8 cellular contexts compared by ENCODE assay signal in the genomic region with DNA sequence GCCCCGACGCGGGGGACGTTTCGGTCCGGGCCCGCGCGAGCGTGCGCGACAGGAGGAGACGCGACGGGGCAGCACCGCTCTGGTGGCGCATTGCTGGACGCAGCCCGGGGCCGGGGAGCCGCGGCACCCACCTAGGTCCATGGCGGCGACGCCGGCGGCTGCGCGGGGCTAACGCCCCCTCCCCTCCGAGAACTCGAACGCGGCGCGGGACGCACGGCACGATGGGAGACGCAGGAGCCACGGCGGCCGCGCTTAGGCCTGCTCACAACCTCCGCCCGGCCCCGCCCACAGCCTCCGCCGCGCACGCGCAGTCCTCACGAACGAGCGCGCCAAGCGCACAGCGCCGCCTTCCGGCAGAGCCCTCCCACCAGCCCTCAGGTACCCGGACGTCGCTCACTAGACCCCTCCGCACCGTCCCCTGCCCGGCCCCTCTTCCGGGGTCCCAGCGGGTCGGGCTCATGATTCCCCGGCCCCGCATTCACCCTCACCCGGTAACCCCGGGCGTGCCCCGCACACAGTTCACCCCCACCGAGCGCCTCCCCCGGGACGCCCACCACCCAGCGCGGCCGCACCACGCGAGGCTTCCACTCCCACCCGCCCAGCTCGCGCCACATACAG. TPM values are rescaled to one million over a fixed set of nuclear protein-coding genes. Genes with fewer than 3 reads are reported as not detected.
DNase-seq lines count a peak whose midpoint lies in the region; ATAC-seq and TF ChIP-seq lines count a peak whose summit lies in the region.

Gene GEMIN4 (minus strand): TSS at position 263 of the 618 bp plus-strand sequence. CDS start 122 bp downstream, at position 141.

- CTCF ChIA-PET in AG04449 (lab: Yijun Ruan, JAX), result interaction anchor here (0.8 to 6.7 kb wide), 15 partner anchors 8 to 340 kb away, joined by 3 to 53 read pairs (median 9); partner anchors contain the start of genes GLOD4, MRM3, NXN and TIMM22
- CTCF ChIA-PET in WTC11 (lab: Charles Lee), result interaction anchor here (0.5 to 1.5 kb wide), 16 partner anchors 10 to 340 kb away, joined by 3 to 10 read pairs (median 4); partner anchors contain the start of genes NXN, TIMM22 and VPS53

- no peaks in the 10 kb centered on the region for H3K27me3 Mint-ChIP-seq in WTC11 (ENCODE audit: low read depth)
- H3K27me3 Mint-ChIP-seq in immature natural killer cell (ENCODE audit: low read depth in 3 of 3), result peaks cover 5 to 11% (median 5%) of the 10 kb centered on the region in 3 donors

- peaks cover 55% of the 10 kb centered on the region for H3K36me3 Mint-ChIP-seq in WTC11
- H3K36me3 Mint-ChIP-seq in immature natural killer cell, result peaks cover 4 to 7% (median 6%) of the 10 kb centered on the region in 3 donors

- DNase-seq in AG04449 (ENCODE audit: low read depth, low spot score) (no peak), NCI-H2171 (lab: John Stamatoyannopoulos, UW) (peak; percentile 95), WTC11 (ENCODE audit: low spot score) (peak; percentile 96), cardiac fibroblast (ENCODE audit: low read depth in 2 of 2) (peak; percentile 87 to 91), immature natural killer cell (peak; percentile 96 to 97 (median 97)), smooth muscle cell of the brain vasculature (ENCODE audit: low read depth, low spot score) (peak; percentile 67)

- H3K9me3 Mint-ChIP-seq in WTC11 (peaks cover 33% of the 10 kb centered on the region), immature natural killer cell (no peaks in the 10 kb centered on the region)

- peak; percentile 66 for ATAC-seq in HG03064 (IDR thresholded peaks at IDR 0.05; ENCODE audit: low read depth, unreplicated experiment)
- ATAC-seq in WTC11, result peak; percentile 93

- peak within 1 kb of the TSS; percentile 94 for H3K27ac Mint-ChIP-seq in WTC11
- peak within 1 kb of the TSS; percentile 74 to 96 (median 92) for H3K27ac Mint-ChIP-seq in immature natural killer cell

- H3K4me3 Mint-ChIP-seq in WTC11 (peak within 1 kb of the TSS; percentile 94), immature natural killer cell (peak within 1 kb of the TSS; percentile 93 to 95 (median 95))

- TF ChIP-seq POLR2A in GM18526 (IDR thresholded peaks at IDR 0.05; ENCODE audit: extremely low read depth, insufficient read length), result peak; percentile 83

- peaks cover 25% of the 10 kb centered on the region for H3K4me1 Mint-ChIP-seq in WTC11
- peaks cover 32 to 36% of the 10 kb centered on the region in 2 donors for H3K4me1 Mint-ChIP-seq in immature natural killer cell

- TF ChIP-seq CTCF in AG04449 (IDR thresholded peaks at IDR 0.05; ENCODE audit: insufficient read depth, low read length, missing control alignments), result peak; percentile 98
- peak; percentile 67 for TF ChIP-seq CTCF in WTC11 (IDR thresholded peaks at IDR 0.05)
- peak; percentile 76 for TF ChIP-seq CTCF in cardiac fibroblast (IDR thresholded peaks at IDR 0.05; ENCODE audit: low read depth, low read length)

- POLR2A ChIA-PET in AG04449 (lab: Yijun Ruan, JAX), result no interaction called here
- POLR2A ChIA-PET in WTC11 (lab: Charles Lee), result no interaction called here

- H3K4me3 ChIP-seq in AG04449 (ENCODE audit: low read depth, low read length) (peak within 1 kb of the TSS; percentile 72), cardiac fibroblast (replicated peaks in 1 of 2; ENCODE audit: low read depth in 2 of 2, low read length in 2 of 2) (peak within 1 kb of the TSS; percentile 74 to 75)

TF ChIP-seq in WTC11, 78 proteins besides CTCF, POLR2A, EP300 and RAD21 (continues in another document):
- TF ChIP-seq, protein P1, sequence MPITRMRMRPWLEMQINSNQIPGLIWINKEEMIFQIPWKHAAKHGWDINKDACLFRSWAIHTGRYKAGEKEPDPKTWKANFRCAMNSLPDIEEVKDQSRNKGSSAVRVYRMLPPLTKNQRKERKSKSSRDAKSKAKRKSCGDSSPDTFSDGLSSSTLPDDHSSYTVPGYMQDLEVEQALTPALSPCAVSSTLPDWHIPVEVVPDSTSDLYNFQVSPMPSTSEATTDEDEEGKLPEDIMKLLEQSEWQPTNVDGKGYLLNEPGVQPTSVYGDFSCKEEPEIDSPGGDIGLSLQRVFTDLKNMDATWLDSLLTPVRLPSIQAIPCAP (CRISPR knock-in tag; IDR thresholded peaks at IDR 0.05), result peak; percentile 51; the same call in 1 of the 2 replicates
- TF ChIP-seq, protein P2, sequence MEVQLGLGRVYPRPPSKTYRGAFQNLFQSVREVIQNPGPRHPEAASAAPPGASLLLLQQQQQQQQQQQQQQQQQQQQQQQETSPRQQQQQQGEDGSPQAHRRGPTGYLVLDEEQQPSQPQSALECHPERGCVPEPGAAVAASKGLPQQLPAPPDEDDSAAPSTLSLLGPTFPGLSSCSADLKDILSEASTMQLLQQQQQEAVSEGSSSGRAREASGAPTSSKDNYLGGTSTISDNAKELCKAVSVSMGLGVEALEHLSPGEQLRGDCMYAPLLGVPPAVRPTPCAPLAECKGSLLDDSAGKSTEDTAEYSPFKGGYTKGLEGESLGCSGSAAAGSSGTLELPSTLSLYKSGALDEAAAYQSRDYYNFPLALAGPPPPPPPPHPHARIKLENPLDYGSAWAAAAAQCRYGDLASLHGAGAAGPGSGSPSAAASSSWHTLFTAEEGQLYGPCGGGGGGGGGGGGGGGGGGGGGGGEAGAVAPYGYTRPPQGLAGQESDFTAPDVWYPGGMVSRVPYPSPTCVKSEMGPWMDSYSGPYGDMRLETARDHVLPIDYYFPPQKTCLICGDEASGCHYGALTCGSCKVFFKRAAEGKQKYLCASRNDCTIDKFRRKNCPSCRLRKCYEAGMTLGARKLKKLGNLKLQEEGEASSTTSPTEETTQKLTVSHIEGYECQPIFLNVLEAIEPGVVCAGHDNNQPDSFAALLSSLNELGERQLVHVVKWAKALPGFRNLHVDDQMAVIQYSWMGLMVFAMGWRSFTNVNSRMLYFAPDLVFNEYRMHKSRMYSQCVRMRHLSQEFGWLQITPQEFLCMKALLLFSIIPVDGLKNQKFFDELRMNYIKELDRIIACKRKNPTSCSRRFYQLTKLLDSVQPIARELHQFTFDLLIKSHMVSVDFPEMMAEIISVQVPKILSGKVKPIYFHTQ (CRISPR knock-in tag; IDR thresholded peaks at IDR 0.05), result no peak
- TF ChIP-seq, protein P3, sequence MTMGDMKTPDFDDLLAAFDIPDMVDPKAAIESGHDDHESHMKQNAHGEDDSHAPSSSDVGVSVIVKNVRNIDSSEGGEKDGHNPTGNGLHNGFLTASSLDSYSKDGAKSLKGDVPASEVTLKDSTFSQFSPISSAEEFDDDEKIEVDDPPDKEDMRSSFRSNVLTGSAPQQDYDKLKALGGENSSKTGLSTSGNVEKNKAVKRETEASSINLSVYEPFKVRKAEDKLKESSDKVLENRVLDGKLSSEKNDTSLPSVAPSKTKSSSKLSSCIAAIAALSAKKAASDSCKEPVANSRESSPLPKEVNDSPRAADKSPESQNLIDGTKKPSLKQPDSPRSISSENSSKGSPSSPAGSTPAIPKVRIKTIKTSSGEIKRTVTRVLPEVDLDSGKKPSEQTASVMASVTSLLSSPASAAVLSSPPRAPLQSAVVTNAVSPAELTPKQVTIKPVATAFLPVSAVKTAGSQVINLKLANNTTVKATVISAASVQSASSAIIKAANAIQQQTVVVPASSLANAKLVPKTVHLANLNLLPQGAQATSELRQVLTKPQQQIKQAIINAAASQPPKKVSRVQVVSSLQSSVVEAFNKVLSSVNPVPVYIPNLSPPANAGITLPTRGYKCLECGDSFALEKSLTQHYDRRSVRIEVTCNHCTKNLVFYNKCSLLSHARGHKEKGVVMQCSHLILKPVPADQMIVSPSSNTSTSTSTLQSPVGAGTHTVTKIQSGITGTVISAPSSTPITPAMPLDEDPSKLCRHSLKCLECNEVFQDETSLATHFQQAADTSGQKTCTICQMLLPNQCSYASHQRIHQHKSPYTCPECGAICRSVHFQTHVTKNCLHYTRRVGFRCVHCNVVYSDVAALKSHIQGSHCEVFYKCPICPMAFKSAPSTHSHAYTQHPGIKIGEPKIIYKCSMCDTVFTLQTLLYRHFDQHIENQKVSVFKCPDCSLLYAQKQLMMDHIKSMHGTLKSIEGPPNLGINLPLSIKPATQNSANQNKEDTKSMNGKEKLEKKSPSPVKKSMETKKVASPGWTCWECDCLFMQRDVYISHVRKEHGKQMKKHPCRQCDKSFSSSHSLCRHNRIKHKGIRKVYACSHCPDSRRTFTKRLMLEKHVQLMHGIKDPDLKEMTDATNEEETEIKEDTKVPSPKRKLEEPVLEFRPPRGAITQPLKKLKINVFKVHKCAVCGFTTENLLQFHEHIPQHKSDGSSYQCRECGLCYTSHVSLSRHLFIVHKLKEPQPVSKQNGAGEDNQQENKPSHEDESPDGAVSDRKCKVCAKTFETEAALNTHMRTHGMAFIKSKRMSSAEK (CRISPR knock-in tag; IDR thresholded peaks at IDR 0.05; ENCODE audit: borderline replicate concordance), result no peak
- peak; percentile 93 for TF ChIP-seq ETV6 (CRISPR knock-in tag; IDR thresholded peaks at IDR 0.05)
- TF ChIP-seq USF1 (CRISPR knock-in tag; IDR thresholded peaks at IDR 0.05), result peak; percentile 57; the same call in 1 of the 2 replicates
- TF ChIP-seq RORB (CRISPR knock-in tag; IDR thresholded peaks at IDR 0.05), result no peak
- peak; percentile 13; the same call in 1 of the 2 replicates for TF ChIP-seq FOXP1 (CRISPR knock-in tag; IDR thresholded peaks at IDR 0.05; ENCODE audit: borderline replicate concordance)
- no peak for TF ChIP-seq FOXJ3 (CRISPR knock-in tag; IDR thresholded peaks at IDR 0.05; ENCODE audit: borderline replicate concordance)
- TF ChIP-seq ZNF423 (CRISPR knock-in tag; IDR thresholded peaks at IDR 0.05), result no peak
- TF ChIP-seq, protein P4, sequence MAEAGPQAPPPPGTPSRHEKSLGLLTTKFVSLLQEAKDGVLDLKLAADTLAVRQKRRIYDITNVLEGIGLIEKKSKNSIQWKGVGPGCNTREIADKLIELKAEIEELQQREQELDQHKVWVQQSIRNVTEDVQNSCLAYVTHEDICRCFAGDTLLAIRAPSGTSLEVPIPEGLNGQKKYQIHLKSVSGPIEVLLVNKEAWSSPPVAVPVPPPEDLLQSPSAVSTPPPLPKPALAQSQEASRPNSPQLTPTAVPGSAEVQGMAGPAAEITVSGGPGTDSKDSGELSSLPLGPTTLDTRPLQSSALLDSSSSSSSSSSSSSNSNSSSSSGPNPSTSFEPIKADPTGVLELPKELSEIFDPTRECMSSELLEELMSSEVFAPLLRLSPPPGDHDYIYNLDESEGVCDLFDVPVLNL (CRISPR knock-in tag; IDR thresholded peaks at IDR 0.05; ENCODE audit: borderline replicate concordance, low read depth), result peak; percentile 91; the same call in 1 of the 2 replicates
- 0 out of 2 replicates have a peak, but pooled peaks have one; percentile 53 for TF ChIP-seq ZNF219 (CRISPR knock-in tag; IDR thresholded peaks at IDR 0.05; ENCODE audit: borderline replicate concordance)
- TF ChIP-seq SP1 (CRISPR knock-in tag; conservative IDR thresholded peaks at IDR 0.05), result peak; percentile 97

RNA-seq across cellular contexts. Expression of gene GEMIN4, which starts in this region (rescaled TPM):
- total RNA-seq in WTC11 (2021), result 39.9 to 48.4 TPM (median 42.1 TPM) in 3 replicates
- polyA plus RNA-seq in immature natural killer cell, result 10 to 100 TPM; 10.9 to 20.1 (median 11.4) TPM
